In the genomic region with DNA sequence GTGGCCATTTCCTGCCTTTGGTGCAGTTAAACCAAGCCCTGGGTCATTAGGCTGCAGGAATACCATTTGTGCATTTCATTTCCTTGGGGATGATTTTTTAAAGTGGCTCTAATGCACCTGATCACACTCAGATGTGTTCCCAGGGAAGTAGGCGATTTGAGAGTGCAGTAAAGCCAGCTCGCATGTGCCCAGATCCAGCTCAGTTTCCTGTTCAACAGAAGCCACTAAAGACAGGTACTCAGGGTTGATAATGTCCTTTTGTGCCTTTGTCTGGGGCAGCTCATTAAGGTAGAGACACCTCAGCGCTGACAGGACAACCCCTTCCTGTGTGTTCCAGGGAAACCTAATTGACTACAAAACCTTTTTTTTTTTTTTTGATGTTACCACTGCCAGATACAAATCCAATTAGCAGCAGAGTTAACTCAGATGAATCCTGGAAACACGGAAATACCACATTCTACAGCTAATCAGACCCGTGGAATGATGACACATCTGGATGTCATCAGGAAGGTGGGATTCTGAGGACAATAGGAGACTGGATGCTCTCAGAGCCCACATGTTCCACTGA, we compare ENCODE assay signal across 11 cellular contexts. TPM values are rescaled to one million over a fixed set of nuclear protein-coding genes. Genes with fewer than 3 reads are reported as not detected.
DNase-seq lines count a peak whose midpoint lies in the region; ATAC-seq and TF ChIP-seq lines count a peak whose summit lies in the region.
"Had no signal": no experiment of that assay in that cellular context is flagged by ENCODE, and none has a peak within 500 bp of the region (broad histone marks: within the 10 kb centered on the region; RNA-seq: fewer than 3 reads in every experiment).

No MANE protein-coding gene starts in this region.

- peak overlapping the region; percentile 83 for H4K91ac ChIP-seq in mesenchymal stem cell (ENCODE audit: low read length)

- peak overlapping the region; percentile 59 for H3K4me3 Mint-ChIP-seq in activated naive CD8-positive, alpha-beta T cell treated with anti-CD3 and anti-CD28 coated beads, Interleukin-2, amount 10 ng/mL, durations not matched to agents 7 days and 5 days
- H3K4me3 Mint-ChIP-seq: WTC11 had no signal

- peak overlapping the region; percentile 71 to 75 for H3K18ac ChIP-seq in mesenchymal stem cell (ENCODE audit: low read depth in 1 of 2, low read length in 2 of 2)

- H3K9me3 ChIP-seq in Loucy (ENCODE audit: insufficient read depth, low read depth, low read length) = no peaks in the 10 kb centered on the region
- H3K9me3 ChIP-seq in mesenchymal stem cell (ENCODE audit: control insufficient read depth, low read length) = no peaks in the 10 kb centered on the region
- no peaks in the 10 kb centered on the region for H3K9me3 ChIP-seq in spleen

- peak overlapping the region; percentile 61 for H2BK120ac ChIP-seq in mesenchymal stem cell (ENCODE audit: low read depth, low read length)

- peaks cover 41% of the 10 kb centered on the region for H3K4me1 Mint-ChIP-seq in activated naive CD8-positive, alpha-beta T cell treated with anti-CD3 and anti-CD28 coated beads, Interleukin-2, amount 10 ng/mL, durations not matched to agents 7 days and 5 days

- H2BK15ac ChIP-seq in mesenchymal stem cell (ENCODE audit: low read depth, poor library complexity, severe bottlenecking) = peak overlapping the region; percentile 31

- H3K27me3 ChIP-seq in Loucy (ENCODE audit: insufficient read depth, low read length, poor library complexity, severe bottlenecking) (no peaks in the 10 kb centered on the region), mesenchymal stem cell (ENCODE audit: control insufficient read depth in 1 of 2, insufficient read depth in 1 of 2, low read length in 2 of 2) (no peaks in the 10 kb centered on the region), spleen (replicated peaks in 1 of 7) (no peaks in the 10 kb centered on the region)

- no peak for TF ChIP-seq POLR2A in spleen (IDR thresholded peaks at IDR 0.05)

- H2BK5ac ChIP-seq in mesenchymal stem cell (ENCODE audit: low read depth, low read length, poor library complexity, severe bottlenecking) = no peak overlapping the region

- no peak for ATAC-seq in activated naive CD8-positive, alpha-beta T cell treated with anti-CD3 and anti-CD28 coated beads, Interleukin-2, amount 10 ng/mL, durations not matched to agents 7 days and 5 days (ENCODE audit: low read depth)
- ATAC-seq in left lobe of liver (no peak), HG03469 (IDR thresholded peaks at IDR 0.05; ENCODE audit: unreplicated experiment) (no peak)
- ATAC-seq: WTC11 had no signal

- H3K27ac ChIP-seq in mesenchymal stem cell (ENCODE audit: low read length, poor library complexity, severe bottlenecking) = no peak overlapping the region
- peak overlapping the region in 4 of 8 donors; percentile 37 to 79 (median 55) for H3K27ac ChIP-seq in spleen

- intact Hi-C loops in spleen (cut with DNase I; ENCODE audit: low total_unique reads) = no loop called here

- H3K9ac ChIP-seq in Loucy (ENCODE audit: low read depth, low read length, poor library complexity, severe bottlenecking) (no peak overlapping the region), mesenchymal stem cell (ENCODE audit: low read length) (no peak overlapping the region)

- H3K27me3 Mint-ChIP-seq in activated naive CD8-positive, alpha-beta T cell treated with anti-CD3 and anti-CD28 coated beads, Interleukin-2, amount 10 ng/mL, durations not matched to agents 7 days and 5 days = no peaks in the 10 kb centered on the region

- peak; percentile 53 for DNase-seq in Daoy (ENCODE audit: low read depth)
- DNase-seq in activated naive CD8-positive, alpha-beta T cell treated with anti-CD3 and anti-CD28 coated beads, Interleukin-2, amount 10 ng/mL, durations not matched to agents 7 days and 5 days = no peak
- DNase-seq in mesenchymal stem cell = peak; percentile 47
- no peak for DNase-seq in spleen
- DNase-seq in left lobe of liver (ENCODE audit: low spot score) = no peak
- DNase-seq: cerebellar nuclear complex, small intestine had no signal

- H3K4me3 ChIP-seq in Loucy (ENCODE audit: low read length, poor library complexity, severe bottlenecking) = no peak overlapping the region
- H3K4me3 ChIP-seq in mesenchymal stem cell (ENCODE audit: insufficient read depth in 1 of 2, low read depth in 1 of 2, low read length in 2 of 2) = no peak overlapping the region
- H3K4me3 ChIP-seq in spleen = no peak overlapping the region

- no peaks in the 10 kb centered on the region for H3K79me1 ChIP-seq in mesenchymal stem cell (replicated peaks; ENCODE audit: low read length, poor library complexity, severe bottlenecking)

- H3K9me2 ChIP-seq in Loucy (replicated peaks; ENCODE audit: low read depth, low read length) = no peaks in the 10 kb centered on the region

- peak overlapping the region; percentile 38 to 63 for H3K4ac ChIP-seq in mesenchymal stem cell (ENCODE audit: low read depth in 1 of 2, low read length in 2 of 2)

- no peak for TF ChIP-seq CTCF in Loucy (conservative IDR thresholded peaks at IDR 0.05; ENCODE audit: low read length)
- no peak for TF ChIP-seq CTCF in spleen (IDR thresholded peaks at IDR 0.05 in 8 of 11, conservative IDR thresholded peaks at IDR 0.05 in 3 of 11)

- no peaks in the 10 kb centered on the region for H4K20me1 ChIP-seq in Loucy (ENCODE audit: insufficient read depth, low read length, poor library complexity, severe bottlenecking)

- 51% methylated on average over 5 of the region's 5 CpGs for WGBS in mesenchymal stem cell
- 73 to 91% (median 87%) methylated on average over 5 of the region's 5 CpGs for WGBS in spleen, 5 donors

- peaks cover 31% of the 10 kb centered on the region for H3K4me1 ChIP-seq in Loucy (ENCODE audit: insufficient read depth, low read length, poor library complexity, severe bottlenecking)
- H3K4me1 ChIP-seq in mesenchymal stem cell (ENCODE audit: control insufficient read depth, insufficient read depth, low read depth, low read length) = peaks cover 13% of the 10 kb centered on the region
- H3K4me1 ChIP-seq in spleen = peaks cover 6 to 25% (median 16%) of the 10 kb centered on the region in 6 donors

- H4K8ac ChIP-seq in mesenchymal stem cell (ENCODE audit: low read length) = peak overlapping the region; percentile 86

- no peak overlapping the region for H3K23ac ChIP-seq in mesenchymal stem cell (ENCODE audit: low read length in 2 of 2)

- no peaks in the 10 kb centered on the region for H3F3A ChIP-seq in Loucy (ENCODE audit: low read depth)

- no peak overlapping the region for H2AK5ac ChIP-seq in mesenchymal stem cell (ENCODE audit: low read length, severe bottlenecking)

- no peaks in the 10 kb centered on the region for H3K36me3 Mint-ChIP-seq in activated naive CD8-positive, alpha-beta T cell treated with anti-CD3 and anti-CD28 coated beads, Interleukin-2, amount 10 ng/mL, durations not matched to agents 7 days and 5 days
- H3K36me3 Mint-ChIP-seq: WTC11 had no signal

- no peaks in the 10 kb centered on the region for H3K9me3 Mint-ChIP-seq in activated naive CD8-positive, alpha-beta T cell treated with anti-CD3 and anti-CD28 coated beads, Interleukin-2, amount 10 ng/mL, durations not matched to agents 7 days and 5 days
- H3K9me3 Mint-ChIP-seq: WTC11 had no signal

- H3K36me3 ChIP-seq in Loucy (ENCODE audit: insufficient read depth, low read length) (no peaks in the 10 kb centered on the region), mesenchymal stem cell (ENCODE audit: control insufficient read depth in 1 of 2, insufficient read depth in 2 of 2, low read depth in 1 of 2, low read length in 2 of 2) (no peaks in the 10 kb centered on the region), spleen (no peaks in the 10 kb centered on the region)

- H3K27ac Mint-ChIP-seq in activated naive CD8-positive, alpha-beta T cell treated with anti-CD3 and anti-CD28 coated beads, Interleukin-2, amount 10 ng/mL, durations not matched to agents 7 days and 5 days = peak overlapping the region; percentile 80
- H3K27ac Mint-ChIP-seq: WTC11 had no signal

- H3K4me2 ChIP-seq in Loucy (ENCODE audit: low read depth, low read length, poor library complexity, severe bottlenecking) = peak overlapping the region; percentile 54
- H3K4me2 ChIP-seq in mesenchymal stem cell (ENCODE audit: low read length, poor library complexity, severe bottlenecking) = no peak overlapping the region

- POLR2A ChIA-PET in activated naive CD8-positive, alpha-beta T cell treated with anti-CD3 and anti-CD28 coated beads, Interleukin-2, amount 10 ng/mL, durations not matched to agents 7 days and 5 days (lab: Charles Lee) = interaction anchor here (0.8 kb wide), 1 partner anchor 184 kb away, joined by 3 read pairs; no protein-coding TSS in a partner anchor

- no peak overlapping the region for H3K14ac ChIP-seq in mesenchymal stem cell (ENCODE audit: low read length in 2 of 2)

- no peak overlapping the region for H2AFZ ChIP-seq in Loucy (ENCODE audit: low read length)
- H2AFZ ChIP-seq in mesenchymal stem cell (ENCODE audit: low read depth, low read length) = no peak overlapping the region

- no peaks in the 10 kb centered on the region for H3K79me2 ChIP-seq in Loucy (ENCODE audit: insufficient read depth, low read length)

- H2BK12ac ChIP-seq in mesenchymal stem cell (ENCODE audit: low read length in 2 of 2) = peak overlapping the region; percentile 76 to 85

RNA-seq across cellular contexts. Expression of a gene that starts 15.2 kb away (rescaled TPM):
- not detected in 2 replicates for total RNA-seq in Daoy (2014; rRNA removed; shearing (Covaris generic))
- total RNA-seq in activated naive CD8-positive, alpha-beta T cell treated with anti-CD3 and anti-CD28 coated beads, Interleukin-2, amount 10 ng/mL, durations not matched to agents 7 days and 5 days = not detected
- polyA plus RNA-seq in mesenchymal stem cell (2013, experiment 1 of 2) = 6.4 TPM
- polyA plus RNA-seq in mesenchymal stem cell (2013, experiment 2 of 2) = 6.1 TPM
- total RNA-seq in spleen = under 1 TPM in 2 of 7 donors, not detected in 5; 0.46 to 0.51 TPM
- 1 to 10 TPM in 1 of 3 donors, under 1 TPM in 2; 0.13 to 3.4 (median 0.33) TPM for polyA plus RNA-seq in spleen
- not detected for total RNA-seq in left lobe of liver
- total RNA-seq: kidney epithelial cell, WTC11 had no signal

Comparison
In these comparisons a context has a peak if more than half of its experiments do, and no peak if none do; other contexts are left out.
1. DNase-seq: peak in Daoy (single experiment) and mesenchymal stem cell (single experiment); none in activated naive CD8-positive, alpha-beta T cell treated with anti-CD3 and anti-CD28 coated beads, Interleukin-2, amount 10 ng/mL, durations not matched to agents 7 days and 5 days (single experiment), spleen (single experiment) and left lobe of liver (single experiment).